ENCODE assay signal across 1 cellular context in the genomic region with DNA sequence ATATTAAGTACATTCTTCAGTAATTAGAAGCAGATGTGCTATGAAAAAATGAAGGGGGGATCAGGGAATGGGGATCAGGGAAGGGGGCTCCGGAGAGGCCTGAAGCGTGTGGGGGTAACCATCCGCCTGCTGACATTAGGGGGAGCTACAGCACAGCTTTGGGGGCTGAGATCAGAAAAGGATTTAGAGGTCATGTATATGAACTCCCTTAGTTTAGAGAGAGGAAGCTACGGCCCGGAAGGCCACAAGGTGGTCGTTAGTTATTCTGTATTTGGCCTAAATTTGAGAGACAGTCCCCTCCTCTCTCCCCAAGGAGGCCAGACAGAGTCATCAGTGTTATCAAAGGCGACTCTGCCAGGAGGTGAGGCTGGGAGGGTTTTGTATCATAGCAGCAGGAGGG.
TF ChIP-seq lines count a peak whose summit lies in the region.

No MANE protein-coding gene starts in this region.

TF ChIP-seq in H1, 55 proteins besides CTCF, POLR2A, EP300 and RAD21:
- TF ChIP-seq, protein P1, sequence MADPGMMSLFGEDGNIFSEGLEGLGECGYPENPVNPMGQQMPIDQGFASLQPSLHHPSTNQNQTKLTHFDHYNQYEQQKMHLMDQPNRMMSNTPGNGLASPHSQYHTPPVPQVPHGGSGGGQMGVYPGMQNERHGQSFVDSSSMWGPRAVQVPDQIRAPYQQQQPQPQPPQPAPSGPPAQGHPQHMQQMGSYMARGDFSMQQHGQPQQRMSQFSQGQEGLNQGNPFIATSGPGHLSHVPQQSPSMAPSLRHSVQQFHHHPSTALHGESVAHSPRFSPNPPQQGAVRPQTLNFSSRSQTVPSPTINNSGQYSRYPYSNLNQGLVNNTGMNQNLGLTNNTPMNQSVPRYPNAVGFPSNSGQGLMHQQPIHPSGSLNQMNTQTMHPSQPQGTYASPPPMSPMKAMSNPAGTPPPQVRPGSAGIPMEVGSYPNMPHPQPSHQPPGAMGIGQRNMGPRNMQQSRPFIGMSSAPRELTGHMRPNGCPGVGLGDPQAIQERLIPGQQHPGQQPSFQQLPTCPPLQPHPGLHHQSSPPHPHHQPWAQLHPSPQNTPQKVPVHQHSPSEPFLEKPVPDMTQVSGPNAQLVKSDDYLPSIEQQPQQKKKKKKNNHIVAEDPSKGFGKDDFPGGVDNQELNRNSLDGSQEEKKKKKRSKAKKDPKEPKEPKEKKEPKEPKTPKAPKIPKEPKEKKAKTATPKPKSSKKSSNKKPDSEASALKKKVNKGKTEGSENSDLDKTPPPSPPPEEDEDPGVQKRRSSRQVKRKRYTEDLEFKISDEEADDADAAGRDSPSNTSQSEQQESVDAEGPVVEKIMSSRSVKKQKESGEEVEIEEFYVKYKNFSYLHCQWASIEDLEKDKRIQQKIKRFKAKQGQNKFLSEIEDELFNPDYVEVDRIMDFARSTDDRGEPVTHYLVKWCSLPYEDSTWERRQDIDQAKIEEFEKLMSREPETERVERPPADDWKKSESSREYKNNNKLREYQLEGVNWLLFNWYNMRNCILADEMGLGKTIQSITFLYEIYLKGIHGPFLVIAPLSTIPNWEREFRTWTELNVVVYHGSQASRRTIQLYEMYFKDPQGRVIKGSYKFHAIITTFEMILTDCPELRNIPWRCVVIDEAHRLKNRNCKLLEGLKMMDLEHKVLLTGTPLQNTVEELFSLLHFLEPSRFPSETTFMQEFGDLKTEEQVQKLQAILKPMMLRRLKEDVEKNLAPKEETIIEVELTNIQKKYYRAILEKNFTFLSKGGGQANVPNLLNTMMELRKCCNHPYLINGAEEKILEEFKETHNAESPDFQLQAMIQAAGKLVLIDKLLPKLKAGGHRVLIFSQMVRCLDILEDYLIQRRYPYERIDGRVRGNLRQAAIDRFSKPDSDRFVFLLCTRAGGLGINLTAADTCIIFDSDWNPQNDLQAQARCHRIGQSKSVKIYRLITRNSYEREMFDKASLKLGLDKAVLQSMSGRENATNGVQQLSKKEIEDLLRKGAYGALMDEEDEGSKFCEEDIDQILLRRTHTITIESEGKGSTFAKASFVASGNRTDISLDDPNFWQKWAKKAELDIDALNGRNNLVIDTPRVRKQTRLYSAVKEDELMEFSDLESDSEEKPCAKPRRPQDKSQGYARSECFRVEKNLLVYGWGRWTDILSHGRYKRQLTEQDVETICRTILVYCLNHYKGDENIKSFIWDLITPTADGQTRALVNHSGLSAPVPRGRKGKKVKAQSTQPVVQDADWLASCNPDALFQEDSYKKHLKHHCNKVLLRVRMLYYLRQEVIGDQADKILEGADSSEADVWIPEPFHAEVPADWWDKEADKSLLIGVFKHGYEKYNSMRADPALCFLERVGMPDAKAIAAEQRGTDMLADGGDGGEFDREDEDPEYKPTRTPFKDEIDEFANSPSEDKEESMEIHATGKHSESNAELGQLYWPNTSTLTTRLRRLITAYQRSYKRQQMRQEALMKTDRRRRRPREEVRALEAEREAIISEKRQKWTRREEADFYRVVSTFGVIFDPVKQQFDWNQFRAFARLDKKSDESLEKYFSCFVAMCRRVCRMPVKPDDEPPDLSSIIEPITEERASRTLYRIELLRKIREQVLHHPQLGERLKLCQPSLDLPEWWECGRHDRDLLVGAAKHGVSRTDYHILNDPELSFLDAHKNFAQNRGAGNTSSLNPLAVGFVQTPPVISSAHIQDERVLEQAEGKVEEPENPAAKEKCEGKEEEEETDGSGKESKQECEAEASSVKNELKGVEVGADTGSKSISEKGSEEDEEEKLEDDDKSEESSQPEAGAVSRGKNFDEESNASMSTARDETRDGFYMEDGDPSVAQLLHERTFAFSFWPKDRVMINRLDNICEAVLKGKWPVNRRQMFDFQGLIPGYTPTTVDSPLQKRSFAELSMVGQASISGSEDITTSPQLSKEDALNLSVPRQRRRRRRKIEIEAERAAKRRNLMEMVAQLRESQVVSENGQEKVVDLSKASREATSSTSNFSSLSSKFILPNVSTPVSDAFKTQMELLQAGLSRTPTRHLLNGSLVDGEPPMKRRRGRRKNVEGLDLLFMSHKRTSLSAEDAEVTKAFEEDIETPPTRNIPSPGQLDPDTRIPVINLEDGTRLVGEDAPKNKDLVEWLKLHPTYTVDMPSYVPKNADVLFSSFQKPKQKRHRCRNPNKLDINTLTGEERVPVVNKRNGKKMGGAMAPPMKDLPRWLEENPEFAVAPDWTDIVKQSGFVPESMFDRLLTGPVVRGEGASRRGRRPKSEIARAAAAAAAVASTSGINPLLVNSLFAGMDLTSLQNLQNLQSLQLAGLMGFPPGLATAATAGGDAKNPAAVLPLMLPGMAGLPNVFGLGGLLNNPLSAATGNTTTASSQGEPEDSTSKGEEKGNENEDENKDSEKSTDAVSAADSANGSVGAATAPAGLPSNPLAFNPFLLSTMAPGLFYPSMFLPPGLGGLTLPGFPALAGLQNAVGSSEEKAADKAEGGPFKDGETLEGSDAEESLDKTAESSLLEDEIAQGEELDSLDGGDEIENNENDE (IDR thresholded peaks at IDR 0.05; ENCODE audit: insufficient replicate concordance, low read length): peak; percentile 20
- peak; percentile 35; the same call in 1 of the 2 replicates for TF ChIP-seq JUND (IDR thresholded peaks at IDR 0.05; ENCODE audit: low read length)
- TF ChIP-seq CTBP2 (IDR thresholded peaks at IDR 0.05; ENCODE audit: borderline replicate concordance, insufficient read depth, insufficient read length, low read length): no peak
- TF ChIP-seq RNF2 (IDR thresholded peaks at IDR 0.05; ENCODE audit: borderline replicate concordance, low read depth, low read length, missing control alignments, poor library complexity, severe bottlenecking): no peak
- TF ChIP-seq KDM4A (IDR thresholded peaks at IDR 0.05; ENCODE audit: low read depth, low read length, severe bottlenecking): no peak
- TF ChIP-seq CREB1 (IDR thresholded peaks at IDR 0.05): no peak
- no peak for TF ChIP-seq YY1 (IDR thresholded peaks at IDR 0.05; ENCODE audit: low read depth, low read length)
- TF ChIP-seq, protein P2, sequence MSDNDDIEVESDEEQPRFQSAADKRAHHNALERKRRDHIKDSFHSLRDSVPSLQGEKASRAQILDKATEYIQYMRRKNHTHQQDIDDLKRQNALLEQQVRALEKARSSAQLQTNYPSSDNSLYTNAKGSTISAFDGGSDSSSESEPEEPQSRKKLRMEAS (IDR thresholded peaks at IDR 0.05): no peak
